ENCODE assay signal across 8 cellular contexts in the genomic region with DNA sequence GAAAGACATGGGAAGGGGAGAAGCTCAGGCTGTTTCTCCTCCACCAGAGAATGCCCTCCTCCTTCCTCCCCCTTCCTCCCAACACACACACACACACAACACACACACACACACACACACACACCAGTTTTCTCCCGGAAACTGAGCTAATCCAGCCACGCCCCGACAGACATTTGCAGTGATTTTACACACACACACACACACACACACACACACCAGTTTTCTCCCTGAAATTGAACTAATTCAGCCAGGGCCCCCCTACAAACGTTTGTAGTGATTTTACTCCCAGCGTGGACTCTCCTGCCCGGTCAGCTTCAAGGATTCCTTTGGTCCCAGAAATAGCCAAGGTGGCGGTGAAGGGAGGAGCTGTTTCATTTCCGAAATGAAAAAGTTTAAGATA. TPM values are rescaled to one million over a fixed set of nuclear protein-coding genes. Genes with fewer than 3 reads are reported as not detected.
DNase-seq lines count a peak whose midpoint lies in the region; ATAC-seq and TF ChIP-seq lines count a peak whose summit lies in the region.

No MANE protein-coding gene starts in this region.

- CTCF ChIA-PET in activated naive CD4-positive, alpha-beta T cell treated with anti-CD3 and anti-CD28 coated beads, Interleukin-2, amount 10 ng/mL, durations not matched to agents 7 days and 5 days (lab: Charles Lee), result interaction anchor here (0.6 to 1.4 kb wide), 5 partner anchors 9 to 87 kb away, joined by 3 to 7 read pairs (median 3); no protein-coding TSS in a partner anchor
- CTCF ChIA-PET in activated CD4-positive, alpha-beta memory T cell treated with anti-CD3 and anti-CD28 coated beads for 36 hours (lab: Charles Lee), result interaction anchor here (0.7 to 3.3 kb wide), 8 partner anchors 11 to 87 kb away, joined by 3 to 13 read pairs (median 4); no protein-coding TSS in a partner anchor

- intact Hi-C loops in activated CD4-positive, alpha-beta memory T cell treated with anti-CD3 and anti-CD28 coated beads for 36 hours (cut with micrococcal nuclease), result loop anchor here (1.0 kb wide), 2 partner anchors 82 to 86 kb away; no protein-coding TSS in a partner anchor
- intact Hi-C loops in natural killer cell (cut with micrococcal nuclease), result loop anchor here (1.0 to 5.0 kb wide), 2 partner anchors 52 to 86 kb away; no protein-coding TSS in a partner anchor

- no peaks in the 10 kb centered on the region for H3K36me3 Mint-ChIP-seq in activated naive CD4-positive, alpha-beta T cell treated with anti-CD3 and anti-CD28 coated beads, Interleukin-2, amount 10 ng/mL, durations not matched to agents 7 days and 5 days
- H3K36me3 Mint-ChIP-seq in activated CD4-positive, alpha-beta memory T cell treated with anti-CD3 and anti-CD28 coated beads for 36 hours, result peaks cover 5% of the 10 kb centered on the region
- no peaks in the 10 kb centered on the region for H3K36me3 Mint-ChIP-seq in natural killer cell

- H3K27me3 Mint-ChIP-seq in activated naive CD4-positive, alpha-beta T cell treated with anti-CD3 and anti-CD28 coated beads, Interleukin-2, amount 10 ng/mL, durations not matched to agents 7 days and 5 days, result no peaks in the 10 kb centered on the region
- H3K27me3 Mint-ChIP-seq in activated CD4-positive, alpha-beta memory T cell treated with anti-CD3 and anti-CD28 coated beads for 36 hours, result no peaks in the 10 kb centered on the region
- no peaks in the 10 kb centered on the region for H3K27me3 Mint-ChIP-seq in natural killer cell (ENCODE audit: low read depth in 2 of 2)

- peak overlapping the region; percentile 66 for H3K4me3 ChIP-seq in fibroblast of the aortic adventitia (ENCODE audit: low read depth, low read length)

- peaks cover under 1% of the 10 kb centered on the region for H3K9me3 Mint-ChIP-seq in activated naive CD4-positive, alpha-beta T cell treated with anti-CD3 and anti-CD28 coated beads, Interleukin-2, amount 10 ng/mL, durations not matched to agents 7 days and 5 days
- H3K9me3 Mint-ChIP-seq in activated CD4-positive, alpha-beta memory T cell treated with anti-CD3 and anti-CD28 coated beads for 36 hours, result peaks cover 1% of the 10 kb centered on the region
- no peaks in the 10 kb centered on the region for H3K9me3 Mint-ChIP-seq in natural killer cell

- ATAC-seq in natural killer cell (no peak), HG03432 (IDR thresholded peaks at IDR 0.05; ENCODE audit: unreplicated experiment) (no peak)

- H3K4me1 Mint-ChIP-seq in activated naive CD4-positive, alpha-beta T cell treated with anti-CD3 and anti-CD28 coated beads, Interleukin-2, amount 10 ng/mL, durations not matched to agents 7 days and 5 days, result peaks cover 12% of the 10 kb centered on the region
- H3K4me1 Mint-ChIP-seq in activated CD4-positive, alpha-beta memory T cell treated with anti-CD3 and anti-CD28 coated beads for 36 hours (ENCODE audit: low read depth), result peaks cover 13% of the 10 kb centered on the region
- H3K4me1 Mint-ChIP-seq in natural killer cell, result peaks cover 15 to 18% of the 10 kb centered on the region in 2 donors

- POLR2A ChIA-PET in activated CD4-positive, alpha-beta memory T cell treated with anti-CD3 and anti-CD28 coated beads for 36 hours (lab: Charles Lee), result interaction anchor here (1.0 kb wide), 1 partner anchor 32 kb away, joined by 3 read pairs; the partner anchor contains the start of gene STX18

- DNase-seq in activated naive CD4-positive, alpha-beta T cell treated with anti-CD3 and anti-CD28 coated beads, Interleukin-2, amount 10 ng/mL, durations not matched to agents 7 days and 5 days, result no peak
- no peak for DNase-seq in activated naive CD4-positive, alpha-beta T cell treated with anti-CD3 and anti-CD28 coated beads, Interleukin-2, amount 50 U/mL, for 16 hours
- no peak for DNase-seq in activated CD4-positive, alpha-beta memory T cell treated with anti-CD3 and anti-CD28 coated beads for 36 hours
- peak; percentile 77 for DNase-seq in fibroblast of the aortic adventitia (ENCODE audit: low read depth)
- DNase-seq in natural killer cell, result no peak
- DNase-seq in Kasumi-1 (lab: John Stamatoyannopoulos, UW), result no peak
- DNase-seq in DMS153 (lab: John Stamatoyannopoulos, UW), result no peak

- TF ChIP-seq CTCF in fibroblast of the aortic adventitia (IDR thresholded peaks at IDR 0.05; ENCODE audit: insufficient read depth, low read length) (no peak), natural killer cell (IDR thresholded peaks at IDR 0.05) (no peak)

- no peak overlapping the region for H3K27ac Mint-ChIP-seq in activated naive CD4-positive, alpha-beta T cell treated with anti-CD3 and anti-CD28 coated beads, Interleukin-2, amount 10 ng/mL, durations not matched to agents 7 days and 5 days
- no peak overlapping the region for H3K27ac Mint-ChIP-seq in activated CD4-positive, alpha-beta memory T cell treated with anti-CD3 and anti-CD28 coated beads for 36 hours
- peak overlapping the region; percentile 14 to 82 for H3K27ac Mint-ChIP-seq in natural killer cell

- peak overlapping the region; percentile 65 for H3K4me3 Mint-ChIP-seq in activated naive CD4-positive, alpha-beta T cell treated with anti-CD3 and anti-CD28 coated beads, Interleukin-2, amount 10 ng/mL, durations not matched to agents 7 days and 5 days
- peak overlapping the region; percentile 65 for H3K4me3 Mint-ChIP-seq in activated CD4-positive, alpha-beta memory T cell treated with anti-CD3 and anti-CD28 coated beads for 36 hours
- H3K4me3 Mint-ChIP-seq in natural killer cell, result peak overlapping the region; percentile 87

RNA-seq across cellular contexts. Expression of gene STX18, which starts 32.9 kb away (rescaled TPM):
- 10 to 100 TPM; 20.2 to 23.2 TPM for total RNA-seq in activated CD4-positive, alpha-beta memory T cell treated with anti-CD3 and anti-CD28 coated beads for 36 hours
- total RNA-seq in fibroblast of the aortic adventitia (ENCODE audit: low replicate concordance) (25.6 and 32.2 TPM in 2 replicates), natural killer cell (10 to 100 TPM; 23.1 to 32.8 (median 29.0) TPM)

Comparison
In these comparisons a context has a peak if more than half of its experiments do, and no peak if none do; other contexts are left out.
1. H3K27ac Mint-ChIP-seq: peak in natural killer cell (2 of 2); none in activated naive CD4-positive, alpha-beta T cell treated with anti-CD3 and anti-CD28 coated beads, Interleukin-2, amount 10 ng/mL, durations not matched to agents 7 days and 5 days (single experiment) and activated CD4-positive, alpha-beta memory T cell treated with anti-CD3 and anti-CD28 coated beads for 36 hours (single experiment).
2. Peak in every context shown above with its lines, with median percentiles within 50 percentile points of each other: H3K4me3 Mint-ChIP-seq.